Comparison of ENCODE assay signal across 2 cellular contexts in genomic region chr2:48713647-48714046, GRCh38.
TF ChIP-seq lines count a peak whose summit lies in the region.

No MANE protein-coding gene starts in this region.

TF ChIP-seq in IMR-90, 13 proteins besides CTCF, POLR2A, EP300 and RAD21:
- TF ChIP-seq RCOR1 (IDR thresholded peaks at IDR 0.05; ENCODE audit: insufficient replicate concordance, low read length) (no peak), BHLHE40 (IDR thresholded peaks at IDR 0.05; ENCODE audit: low read depth, low read length) (no peak), CEBPB (IDR thresholded peaks at IDR 0.05; ENCODE audit: low read depth, low read length) (no peak), RFX5 (IDR thresholded peaks at IDR 0.05; ENCODE audit: low read depth, low read length) (no peak), MXI1 (IDR thresholded peaks at IDR 0.05; ENCODE audit: borderline replicate concordance, low read depth, low read length) (no peak)
- TF ChIP-seq, protein P1, sequence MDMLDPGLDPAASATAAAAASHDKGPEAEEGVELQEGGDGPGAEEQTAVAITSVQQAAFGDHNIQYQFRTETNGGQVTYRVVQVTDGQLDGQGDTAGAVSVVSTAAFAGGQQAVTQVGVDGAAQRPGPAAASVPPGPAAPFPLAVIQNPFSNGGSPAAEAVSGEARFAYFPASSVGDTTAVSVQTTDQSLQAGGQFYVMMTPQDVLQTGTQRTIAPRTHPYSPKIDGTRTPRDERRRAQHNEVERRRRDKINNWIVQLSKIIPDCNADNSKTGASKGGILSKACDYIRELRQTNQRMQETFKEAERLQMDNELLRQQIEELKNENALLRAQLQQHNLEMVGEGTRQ (IDR thresholded peaks at IDR 0.05; ENCODE audit: low read depth, low read length) = no peak
- TF ChIP-seq, protein P2, sequence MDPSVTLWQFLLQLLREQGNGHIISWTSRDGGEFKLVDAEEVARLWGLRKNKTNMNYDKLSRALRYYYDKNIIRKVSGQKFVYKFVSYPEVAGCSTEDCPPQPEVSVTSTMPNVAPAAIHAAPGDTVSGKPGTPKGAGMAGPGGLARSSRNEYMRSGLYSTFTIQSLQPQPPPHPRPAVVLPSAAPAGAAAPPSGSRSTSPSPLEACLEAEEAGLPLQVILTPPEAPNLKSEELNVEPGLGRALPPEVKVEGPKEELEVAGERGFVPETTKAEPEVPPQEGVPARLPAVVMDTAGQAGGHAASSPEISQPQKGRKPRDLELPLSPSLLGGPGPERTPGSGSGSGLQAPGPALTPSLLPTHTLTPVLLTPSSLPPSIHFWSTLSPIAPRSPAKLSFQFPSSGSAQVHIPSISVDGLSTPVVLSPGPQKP (IDR thresholded peaks at IDR 0.05; ENCODE audit: borderline replicate concordance, low read depth, low read length) = no peak

TF ChIP-seq in neural cell, 6 proteins besides CTCF, POLR2A, EP300 and RAD21:
- TF ChIP-seq SMC3 (conservative IDR thresholded peaks at IDR 0.05; ENCODE audit: poor library complexity) = no peak
- no peak for TF ChIP-seq REST (IDR thresholded peaks at IDR 0.05; ENCODE audit: borderline replicate concordance)
- TF ChIP-seq EZH2 (IDR thresholded peaks at IDR 0.05; ENCODE audit: borderline replicate concordance, insufficient read depth, low read length, poor library complexity, severe bottlenecking) = no peak
TF ChIP-seq in neural cell: peak in this region for 0.
